ENCODE assay signal across 4 cellular contexts in the genomic region with DNA sequence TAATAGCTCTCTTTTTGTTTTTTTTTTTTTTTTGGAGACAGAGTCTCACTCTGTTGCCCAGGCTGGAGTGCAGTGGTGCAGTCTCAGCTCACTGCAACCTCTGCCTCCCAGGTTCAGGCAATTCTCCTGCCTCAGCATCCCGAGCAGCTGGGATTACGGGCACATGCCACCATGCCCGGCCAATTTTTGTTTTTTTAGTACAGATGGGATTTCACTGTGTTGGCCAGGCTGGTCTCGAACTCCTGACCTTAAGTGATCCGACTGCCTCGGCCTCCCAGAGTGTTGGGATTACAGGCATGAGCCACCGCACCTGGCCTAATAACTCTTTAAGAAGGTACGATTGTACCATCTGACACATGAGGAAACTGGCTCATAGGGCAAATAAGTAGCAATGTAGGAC. TPM values are rescaled to one million over a fixed set of nuclear protein-coding genes. Genes with fewer than 3 reads are reported as not detected.
DNase-seq lines count a peak whose midpoint lies in the region; ATAC-seq and TF ChIP-seq lines count a peak whose summit lies in the region.
"Not testable (repeated sequence)": the region's sequence is repeated elsewhere in the genome, so short reads cannot be mapped to it uniquely, and the experiment has no call there.

No MANE protein-coding gene starts in this region.

- WGBS in spleen, 5 donors: 89 to 96% (median 92%) methylated on average over 8 of the region's 8 CpGs

- ATAC-seq in RWPE2 (ENCODE audit: low read depth): not testable (repeated sequence)

- not testable (repeated sequence) for H3K27ac ChIP-seq in RWPE2 (ENCODE audit: poor library complexity, severe bottlenecking); spleen

- not testable (repeated sequence) for H3K36me3 ChIP-seq in RWPE2 (ENCODE audit: low read depth); spleen

- not testable (repeated sequence) for TF ChIP-seq CTCF in RWPE2 (IDR thresholded peaks at IDR 0.05; ENCODE audit: poor library complexity, severe bottlenecking); spleen (IDR thresholded peaks at IDR 0.05 in 8 of 11, conservative IDR thresholded peaks at IDR 0.05 in 3 of 11)

- not testable (repeated sequence) for H3K4me3 ChIP-seq in RWPE2 (ENCODE audit: severe bottlenecking); spleen

- DNase-seq in RWPE2 (ENCODE audit: low spot score) (peak; percentile 54), islet precursor cell (peak; percentile 9), mesenteric fat pad (ENCODE audit: low spot score) (peak; percentile 59), spleen (peak; percentile 6)

- intact Hi-C loops in spleen (cut with DNase I; ENCODE audit: low total_unique reads): loop anchor here (10.0 kb wide), 1 partner anchor 198 kb away; no protein-coding TSS in a partner anchor

- not testable (repeated sequence) for H3K27me3 ChIP-seq in RWPE2 (ENCODE audit: insufficient read depth, poor library complexity, severe bottlenecking); spleen (replicated peaks in 1 of 7)

- H3K9me3 ChIP-seq in RWPE2 (ENCODE audit: severe bottlenecking): not testable (repeated sequence)
- H3K9me3 ChIP-seq in spleen: peaks cover 0 to 12% (median 10%) of the 10 kb centered on the region in 8 donors

- H3K4me1 ChIP-seq in RWPE2 (ENCODE audit: insufficient read depth, poor library complexity, severe bottlenecking): not testable (repeated sequence)
- peaks cover 0 to 14% (median 5%) of the 10 kb centered on the region in 6 donors for H3K4me1 ChIP-seq in spleen

- TF ChIP-seq POLR2A in spleen (IDR thresholded peaks at IDR 0.05): not testable (repeated sequence)

RNA-seq across cellular contexts. Expression of a gene that starts 28.1 kb away (rescaled TPM):
- 2.9 TPM for total RNA-seq in mesenteric fat pad
- total RNA-seq in spleen: 1 to 10 TPM; 3.7 to 9.4 (median 5.4) TPM
- 10 to 100 TPM; 23.6 to 28.4 (median 25.6) TPM for polyA plus RNA-seq in spleen

RNA-seq across cellular contexts. Expression of a gene that starts 42.2 kb away (rescaled TPM):
- total RNA-seq in mesenteric fat pad (66.2 TPM), spleen (10 to 100 TPM; 50.0 to 74.2 (median 57.7) TPM)
- polyA plus RNA-seq in spleen: 100 to 1,000 TPM; 175 to 291 (median 192) TPM

Comparison
In these comparisons a context has a peak if more than half of its experiments do, and no peak if none do; other contexts are left out.
1. DNase-seq: peak in every context shown above with its lines; median percentile 59 in mesenteric fat pad; 54 in RWPE2; 9 in islet precursor cell; 6 in spleen.